ENCODE assay signal across 15 cellular contexts in the genomic region with DNA sequence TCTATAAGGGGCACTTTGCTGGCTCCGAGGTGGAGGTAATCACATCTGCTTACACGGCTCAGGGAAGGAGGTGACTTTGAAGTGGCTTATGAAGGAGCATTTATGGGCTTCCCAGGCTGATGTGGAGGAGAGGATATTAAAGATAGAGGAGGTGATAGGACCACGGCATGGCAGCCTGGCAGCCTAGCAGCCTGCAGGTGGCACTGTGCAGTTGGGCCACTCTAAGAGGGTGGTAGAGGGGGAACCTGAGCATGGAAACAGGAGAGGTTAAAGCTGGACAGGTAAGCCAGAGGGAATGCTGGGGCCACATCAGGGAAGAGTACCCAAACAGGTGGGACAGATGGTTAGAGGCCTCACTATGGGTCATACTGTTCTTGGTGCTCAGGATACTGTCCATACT.
DNase-seq lines count a peak whose midpoint lies in the region; ATAC-seq, FAIRE-seq and TF ChIP-seq lines count a peak whose summit lies in the region.
"Had no signal": no experiment of that assay in that cellular context is flagged by ENCODE, and none has a peak within 500 bp of the region (broad histone marks: within the 10 kb centered on the region; RNA-seq: fewer than 3 reads in every experiment).

No MANE protein-coding gene starts in this region.

- intact Hi-C loops in pancreas (cut with DNase I) (no loop called here), posterior cingulate gyrus (cut with DNase I) (no loop called here)

- DNase-seq in GM12865 (ENCODE audit: low read depth), result no peak
- DNase-seq in NCI-H146 (lab: John Stamatoyannopoulos, UW), result peak; percentile 24
- DNase-seq in brain microvascular endothelial cell, result no peak
- peak; percentile 10 to 64 (median 42) for DNase-seq in pancreas
- DNase-seq in NCI-H446 (lab: John Stamatoyannopoulos, UW), result no peak
- DNase-seq in posterior cingulate gyrus, result no peak
- DNase-seq: activated naive CD4-positive, alpha-beta T cell treated with anti-CD3 and anti-CD28 coated beads, Interleukin-2, amount 10 ng/mL, durations not matched to agents 7 days and 5 days; foreskin fibroblast; Kasumi-1; left ventricle myocardium superior; NCI-H774; nucleus accumbens; T-helper 2 cell had no signal

- H3K9me3 ChIP-seq in pancreas, result no peaks in the 10 kb centered on the region

- TF ChIP-seq CTCF in GM12865 (IDR thresholded peaks at IDR 0.05; ENCODE audit: insufficient read depth, low read depth, low read length, missing control alignments), result peak; percentile 14
- peak; percentile 58 for TF ChIP-seq CTCF in brain microvascular endothelial cell (IDR thresholded peaks at IDR 0.05; ENCODE audit: low read depth, low read length, missing control alignments)
- TF ChIP-seq CTCF in pancreas (IDR thresholded peaks at IDR 0.05), result peak; percentile 13 to 35 (median 24)

- H3K4me3 ChIP-seq in GM12865 (ENCODE audit: low read depth, low read length), result no peak overlapping the region
- no peak overlapping the region for H3K4me3 ChIP-seq in brain microvascular endothelial cell (ENCODE audit: low read depth, low read length)
- no peak overlapping the region for H3K4me3 ChIP-seq in pancreas

- FAIRE-seq in pancreas (lab: Jason Lieb, UNC), result no peak

- H3K36me3 ChIP-seq in brain microvascular endothelial cell (replicated peaks) (no peaks in the 10 kb centered on the region), pancreas (no peaks in the 10 kb centered on the region)

- no peak overlapping the region for H3K27ac ChIP-seq in brain microvascular endothelial cell
- H3K27ac ChIP-seq in pancreas, result no peak overlapping the region

- peak; percentile 86 to 97 (median 90) for ATAC-seq in pancreas
- no peak for ATAC-seq in GM19351 (IDR thresholded peaks at IDR 0.05; ENCODE audit: unreplicated experiment)
- no peak for ATAC-seq in GM18873 (IDR thresholded peaks at IDR 0.05; ENCODE audit: low FRiP score, unreplicated experiment)
- ATAC-seq: left ventricle myocardium superior had no signal

- peaks cover 0 to 3% (median 0%) of the 10 kb centered on the region in 3 donors for H3K4me1 ChIP-seq in pancreas

- in situ Hi-C loops in brain microvascular endothelial cell (cut with HindIII; ENCODE audit: low pct_ligation_motif_present, low sequenced_read_pairs), result no loop called here

- H3K27me3 ChIP-seq in brain microvascular endothelial cell (replicated peaks) (no peaks in the 10 kb centered on the region), pancreas (no peaks in the 10 kb centered on the region)

- 55 to 56% methylated on average over 3 of the region's 3 CpGs for WGBS in pancreas, 2 donors

Comparison
In these comparisons a context has a peak if more than half of its experiments do, and no peak if none do; other contexts are left out.
1. DNase-seq: peak in NCI-H146 (single experiment) and pancreas (6 of 6); none in GM12865 (single experiment), brain microvascular endothelial cell (single experiment), NCI-H446 (0 of 2) and posterior cingulate gyrus (0 of 10).
2. ATAC-seq: peak in pancreas (4 of 4); none in GM19351 (single experiment) and GM18873 (single experiment).
3. Peak in every context shown above with its lines, with median percentiles within 50 percentile points of each other: CTCF ChIP-seq.